In genomic region chr16:48547530-48547929, GRCh38 we compare ENCODE assay signal across 16 cellular contexts.
DNase-seq lines count a peak whose midpoint lies in the region; ATAC-seq and TF ChIP-seq lines count a peak whose summit lies in the region.
"Had no signal": no experiment of that assay in that cellular context is flagged by ENCODE, and none has a peak within 500 bp of the region (broad histone marks: within the 10 kb centered on the region; RNA-seq: fewer than 3 reads in every experiment).

No MANE protein-coding gene starts in this region.

- no peak overlapping the region for H3K4me3 Mint-ChIP-seq in activated CD8-positive, alpha-beta memory T cell treated with anti-CD3 and anti-CD28 coated beads, Interleukin-2, amount 10 ng/mL, durations not matched to agents 7 days and 5 days

- no peaks in the 10 kb centered on the region for H3K27me3 ChIP-seq in heart right ventricle
- H3K27me3 ChIP-seq in mesenchymal stem cell (ENCODE audit: control insufficient read depth in 1 of 2, insufficient read depth in 1 of 2, low read length in 2 of 2) = no peaks in the 10 kb centered on the region
- H3K27me3 ChIP-seq: BLaER1 treated with 17β-estradiol and CSF1 and Interleukin-3, amounts not matched to agents 10 nM and 100 nM had no signal

- intact Hi-C loops in heart right ventricle (cut with DNase I) = loop anchor here in 6 of 10 donors (5.0 to 10.0 kb wide), 6 partner anchors 60 to 303 kb away; partner anchors contain the start of genes ABCC11 (in 1 of the 6) and LONP2 (in 1 of the 6)

- H2BK12ac ChIP-seq in mesenchymal stem cell (ENCODE audit: low read length in 2 of 2) = peak overlapping the region in 1 of 2 experiments; percentile 55

- H3K27ac ChIP-seq in HEK293 (ENCODE audit: extremely low read depth, low read depth, low read length) = no peak overlapping the region
- peak overlapping the region in 6 of 10 donors; percentile 18 to 60 (median 53) for H3K27ac ChIP-seq in heart right ventricle
- H3K27ac ChIP-seq in mesenchymal stem cell (ENCODE audit: low read length, poor library complexity, severe bottlenecking) = no peak overlapping the region
- H3K27ac ChIP-seq: BLaER1 treated with 17β-estradiol and CSF1 and Interleukin-3, amounts not matched to agents 10 nM and 100 nM; RWPE1 had no signal

- no peak overlapping the region for H3K9ac ChIP-seq in mesenchymal stem cell (ENCODE audit: low read length)
- H3K9ac ChIP-seq: BLaER1 treated with 17β-estradiol and CSF1 and Interleukin-3, amounts not matched to agents 10 nM and 100 nM had no signal

- peaks cover 18% of the 10 kb centered on the region for H3K79me1 ChIP-seq in mesenchymal stem cell (replicated peaks; ENCODE audit: low read length, poor library complexity, severe bottlenecking)

- H3K9me3 ChIP-seq in HEK293 (ENCODE audit: control insufficient read depth, insufficient read depth, low read depth, low read length) = no peaks in the 10 kb centered on the region
- no peaks in the 10 kb centered on the region for H3K9me3 ChIP-seq in heart right ventricle
- no peaks in the 10 kb centered on the region for H3K9me3 ChIP-seq in mesenchymal stem cell (ENCODE audit: control insufficient read depth, low read length)
- H3K9me3 ChIP-seq: BLaER1 treated with 17β-estradiol and CSF1 and Interleukin-3, amounts not matched to agents 10 nM and 100 nM had no signal

- H2BK120ac ChIP-seq in mesenchymal stem cell (ENCODE audit: low read depth, low read length) = no peak overlapping the region

- H3K27ac Mint-ChIP-seq in activated CD8-positive, alpha-beta memory T cell treated with anti-CD3 and anti-CD28 coated beads, Interleukin-2, amount 10 ng/mL, durations not matched to agents 7 days and 5 days = no peak overlapping the region

- H2BK5ac ChIP-seq in mesenchymal stem cell (ENCODE audit: low read depth, low read length, poor library complexity, severe bottlenecking) = no peak overlapping the region

- POLR2A ChIA-PET in HEK293 (lab: Yijun Ruan, JAX) = no interaction called here

- H3K4me1 ChIP-seq in HEK293 (ENCODE audit: control insufficient read depth, insufficient read depth, low read length) (no peaks in the 10 kb centered on the region; the same call in 1 of the 2 replicates), heart right ventricle (peaks cover 4 to 28% (median 19%) of the 10 kb centered on the region in 9 donors), mesenchymal stem cell (ENCODE audit: control insufficient read depth, insufficient read depth, low read depth, low read length) (peaks cover 15% of the 10 kb centered on the region)

- H3K36me3 ChIP-seq in HEK293 (ENCODE audit: control insufficient read depth in 2 of 2, insufficient read depth in 1 of 2, low read length in 2 of 2) (peaks cover 3 to 78% of the 10 kb centered on the region in 2 experiments; a peak in 2 of 3 replicates), heart right ventricle (peaks cover 0 to 100% (median 22%) of the 10 kb centered on the region in 9 donors), mesenchymal stem cell (ENCODE audit: control insufficient read depth in 1 of 2, insufficient read depth in 2 of 2, low read depth in 1 of 2, low read length in 2 of 2) (peaks cover 24 to 87% of the 10 kb centered on the region in 2 experiments)

- H3K4ac ChIP-seq in mesenchymal stem cell (ENCODE audit: low read depth in 1 of 2, low read length in 2 of 2) = no peak overlapping the region

- H3K23ac ChIP-seq in mesenchymal stem cell (ENCODE audit: low read length in 2 of 2) = no peak overlapping the region

- DNase-seq in activated CD8-positive, alpha-beta memory T cell treated with anti-CD3 and anti-CD28 coated beads for 24 hours = peak; percentile 38
- no peak for DNase-seq in activated CD8-positive, alpha-beta memory T cell treated with anti-CD3 and anti-CD28 coated beads, Interleukin-2, amount 10 ng/mL, durations not matched to agents 7 days and 5 days
- DNase-seq in heart right ventricle = no peak
- no peak for DNase-seq in mesenchymal stem cell
- no peak for DNase-seq in stimulated activated CD4-positive, alpha-beta T cell treated with anti-CD3 and anti-CD28 coated beads, Interleukin-4, amount 100 ng/mL, for 4 hours
- DNase-seq in AG08396 (ENCODE audit: low spot score) = no peak
- DNase-seq: DND-41, GOT3, MV-4-11, NCI-H1930, NCI-H2171, PC-3 had no signal

- no peak overlapping the region for H2AFZ ChIP-seq in mesenchymal stem cell (ENCODE audit: low read depth, low read length)

- CTCF ChIA-PET in activated CD8-positive, alpha-beta memory T cell treated with anti-CD3 and anti-CD28 coated beads, Interleukin-2, amount 10 ng/mL, durations not matched to agents 7 days and 5 days (lab: Charles Lee) = interaction anchor here (1.5 kb wide), 1 partner anchor 76 kb away, joined by 10 read pairs; no protein-coding TSS in a partner anchor
- CTCF ChIA-PET in HEK293 (lab: Yijun Ruan, JAX) = interaction anchor here (1.2 kb wide), 1 partner anchor 83 kb away, joined by 5 read pairs; no protein-coding TSS in a partner anchor

- peak overlapping the region; percentile 56 for H4K8ac ChIP-seq in mesenchymal stem cell (ENCODE audit: low read length)

- H2BK15ac ChIP-seq in mesenchymal stem cell (ENCODE audit: low read depth, poor library complexity, severe bottlenecking) = no peak overlapping the region

- peaks cover 2% of the 10 kb centered on the region for H3K4me1 Mint-ChIP-seq in activated CD8-positive, alpha-beta memory T cell treated with anti-CD3 and anti-CD28 coated beads, Interleukin-2, amount 10 ng/mL, durations not matched to agents 7 days and 5 days

- ATAC-seq in activated CD8-positive, alpha-beta memory T cell treated with anti-CD3 and anti-CD28 coated beads, Interleukin-2, amount 10 ng/mL, durations not matched to agents 7 days and 5 days = no peak
- peak; percentile 54 to 81 (median 74) for ATAC-seq in heart right ventricle
- ATAC-seq: K562, PC-3 had no signal

- TF ChIP-seq CTCF in HEK293 (tag by site-specific recombination; IDR thresholded peaks at IDR 0.05) (no peak), heart right ventricle (IDR thresholded peaks at IDR 0.05) (no peak)

- H3K4me3 ChIP-seq in HEK293 (ENCODE audit: low read depth, low read length) = no peak overlapping the region
- no peak overlapping the region for H3K4me3 ChIP-seq in heart right ventricle
- H3K4me3 ChIP-seq in mesenchymal stem cell (ENCODE audit: insufficient read depth in 1 of 2, low read depth in 1 of 2, low read length in 2 of 2) = no peak overlapping the region
- H3K4me3 ChIP-seq: BLaER1 treated with 17β-estradiol and CSF1 and Interleukin-3, amounts not matched to agents 10 nM and 100 nM; K562 had no signal

- peak overlapping the region in 1 of 2 experiments; percentile 37 for H3K14ac ChIP-seq in mesenchymal stem cell (ENCODE audit: low read length in 2 of 2)

- WGBS in heart right ventricle, 2 donors = 44 to 59% methylated on average over 3 of the region's 3 CpGs
- 99% methylated on average over 3 of the region's 3 CpGs for WGBS in mesenchymal stem cell

- no peaks in the 10 kb centered on the region for H3K9me3 Mint-ChIP-seq in activated CD8-positive, alpha-beta memory T cell treated with anti-CD3 and anti-CD28 coated beads, Interleukin-2, amount 10 ng/mL, durations not matched to agents 7 days and 5 days (ENCODE audit: low read depth)

- H4K91ac ChIP-seq in mesenchymal stem cell (ENCODE audit: low read length) = no peak overlapping the region

- no peak overlapping the region for H3K18ac ChIP-seq in mesenchymal stem cell (ENCODE audit: low read depth in 1 of 2, low read length in 2 of 2)

- peak overlapping the region; percentile 31 for H2AK5ac ChIP-seq in mesenchymal stem cell (ENCODE audit: low read length, severe bottlenecking)

- H3K36me3 Mint-ChIP-seq in activated CD8-positive, alpha-beta memory T cell treated with anti-CD3 and anti-CD28 coated beads, Interleukin-2, amount 10 ng/mL, durations not matched to agents 7 days and 5 days = peaks cover 39% of the 10 kb centered on the region

- H3K27me3 Mint-ChIP-seq in activated CD8-positive, alpha-beta memory T cell treated with anti-CD3 and anti-CD28 coated beads, Interleukin-2, amount 10 ng/mL, durations not matched to agents 7 days and 5 days = no peaks in the 10 kb centered on the region

- no peak overlapping the region for H3K4me2 ChIP-seq in mesenchymal stem cell (ENCODE audit: low read length, poor library complexity, severe bottlenecking)

TF ChIP-seq in HEK293, 187 proteins besides CTCF, POLR2A, EP300 and RAD21:
- TF ChIP-seq ZSCAN4 (tag by site-specific recombination; IDR thresholded peaks at IDR 0.05) = no peak
- TF ChIP-seq ZNF701 (tag by site-specific recombination; IDR thresholded peaks at IDR 0.05) = no peak
- peak; percentile 40; the same call in 1 of the 2 replicates for TF ChIP-seq PRDM1 (tag by site-specific recombination; IDR thresholded peaks at IDR 0.05)
- no peak for TF ChIP-seq ZSCAN30 (tag by site-specific recombination; IDR thresholded peaks at IDR 0.05)
- no peak for TF ChIP-seq KLF16 (tag by site-specific recombination; IDR thresholded peaks at IDR 0.05)
- no peak for TF ChIP-seq ZNF423 (tag by site-specific recombination; IDR thresholded peaks at IDR 0.05)
- TF ChIP-seq ZNF529 (tag by site-specific recombination; IDR thresholded peaks at IDR 0.05; ENCODE audit: insufficient replicate concordance) = no peak
- TF ChIP-seq GLI4 (tag by site-specific recombination; IDR thresholded peaks at IDR 0.05) = no peak

Comparison
In these comparisons a context has a peak if more than half of its experiments do, and no peak if none do; other contexts are left out.
1. H3K27ac ChIP-seq: peak in heart right ventricle (6 of 10); none in HEK293 (single experiment) and mesenchymal stem cell (single experiment).